In genomic region chr12:10178766-10179165, GRCh38 we compare ENCODE assay signal across 2 cellular contexts.
TF ChIP-seq lines count a peak whose summit lies in the region.

Gene TMEM52B, plus strand, starts transcription at chr12:10179032. Its CDS starts 543 bp downstream, at chr12:10179575.

TF ChIP-seq in A549, 52 proteins besides CTCF, POLR2A, EP300 and RAD21 (continued from another document):
- TF ChIP-seq USF2 (IDR thresholded peaks at IDR 0.05) (no peak), EHMT2 (IDR thresholded peaks at IDR 0.05; ENCODE audit: low read depth) (no peak), E2F6 (IDR thresholded peaks at IDR 0.05; ENCODE audit: borderline replicate concordance, low read depth) (no peak), NFE2L2 (conservative IDR thresholded peaks at IDR 0.05; ENCODE audit: low read length) (no peak), KDM1A (IDR thresholded peaks at IDR 0.05; ENCODE audit: low read depth) (no peak), MAX (IDR thresholded peaks at IDR 0.05) (no peak), RCOR1 (IDR thresholded peaks at IDR 0.05; ENCODE audit: low read depth, low read length) (no peak), FOSL2 (IDR thresholded peaks at IDR 0.05) (no peak), FOSL2 (CRISPR knock-in tag; IDR thresholded peaks at IDR 0.05) (no peak), TFCP2L1 (CRISPR knock-in tag; IDR thresholded peaks at IDR 0.05) (no peak), CEBPB (IDR thresholded peaks at IDR 0.05) (no peak), ZC3H11A (IDR thresholded peaks at IDR 0.05) (no peak), HES2 (IDR thresholded peaks at IDR 0.05) (no peak), RNF2 (IDR thresholded peaks at IDR 0.05; ENCODE audit: borderline replicate concordance, low read depth) (no peak), HOXB5 (CRISPR knock-in tag; IDR thresholded peaks at IDR 0.05) (no peak), ATOH8 (CRISPR knock-in tag; IDR thresholded peaks at IDR 0.05; ENCODE audit: low read depth) (no peak)

TF ChIP-seq in IMR-90, 13 proteins besides CTCF, POLR2A, EP300 and RAD21 (continued from another document):
- TF ChIP-seq ELK1 (IDR thresholded peaks at IDR 0.05; ENCODE audit: borderline replicate concordance, low read depth, low read length), result no peak
- TF ChIP-seq MAZ (IDR thresholded peaks at IDR 0.05; ENCODE audit: borderline replicate concordance, low read depth, low read length), result no peak
- TF ChIP-seq RCOR1 (IDR thresholded peaks at IDR 0.05; ENCODE audit: insufficient replicate concordance, low read length), result no peak
- TF ChIP-seq BHLHE40 (IDR thresholded peaks at IDR 0.05; ENCODE audit: low read depth, low read length), result no peak
- no peak for TF ChIP-seq RFX5 (IDR thresholded peaks at IDR 0.05; ENCODE audit: low read depth, low read length)
- TF ChIP-seq MAFK (IDR thresholded peaks at IDR 0.05; ENCODE audit: low read depth, low read length), result no peak
- TF ChIP-seq NFE2L2 (IDR thresholded peaks at IDR 0.05; ENCODE audit: low read depth, low read length), result no peak
- TF ChIP-seq FOS (IDR thresholded peaks at IDR 0.05; ENCODE audit: low read depth, low read length), result no peak
- TF ChIP-seq SMC3 (IDR thresholded peaks at IDR 0.05; ENCODE audit: low read depth, low read length), result no peak
- no peak for TF ChIP-seq MXI1 (IDR thresholded peaks at IDR 0.05; ENCODE audit: borderline replicate concordance, low read depth, low read length)
